ENCODE assay signal across 9 cellular contexts in the genomic region with DNA sequence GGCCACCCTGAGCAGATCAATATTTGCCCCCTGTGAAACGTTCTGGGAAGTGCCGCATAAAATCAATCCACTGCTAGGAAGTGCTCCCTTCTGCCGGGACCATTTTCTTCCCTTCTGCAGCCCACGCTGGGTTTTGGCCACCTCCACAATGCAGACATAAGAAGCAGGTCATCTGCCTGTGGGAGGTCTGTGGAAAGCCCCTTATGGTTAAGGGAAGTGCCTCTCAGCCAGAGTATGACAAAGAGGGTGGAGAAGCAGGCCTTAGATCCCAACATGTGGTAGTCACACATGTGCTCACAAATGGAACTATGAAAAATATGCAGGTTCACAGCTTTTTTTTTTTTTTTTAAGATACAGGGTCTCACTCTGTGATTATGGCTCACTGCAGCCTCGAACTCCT.
DNase-seq lines count a peak whose midpoint lies in the region; ATAC-seq, FAIRE-seq and TF ChIP-seq lines count a peak whose summit lies in the region.
"Had no signal": no experiment of that assay in that cellular context is flagged by ENCODE, and none has a peak within 500 bp of the region (broad histone marks: within the 10 kb centered on the region; RNA-seq: fewer than 3 reads in every experiment).

No MANE protein-coding gene starts in this region.

- peaks cover 22% of the 10 kb centered on the region for H3K27me3 Mint-ChIP-seq in progenitor cell of endocrine pancreas

- H3K4me3 Mint-ChIP-seq in progenitor cell of endocrine pancreas (ENCODE audit: low read depth) = peak overlapping the region; percentile 37

- H3K9me3 Mint-ChIP-seq in progenitor cell of endocrine pancreas (ENCODE audit: low read depth) = no peaks in the 10 kb centered on the region
- H3K9me3 Mint-ChIP-seq: T-helper 1 cell treated with Interleukin-12 subunit alpha and Interleukin-12 subunit beta and Interleukin-4 antibody, amounts not matched to agents 30 μg/mL and 1 μg/mL, for 36 hours had no signal

- DNase-seq in GM12892 (ENCODE audit: insufficient read length) = no peak
- DNase-seq in HS-27A (ENCODE audit: low read depth) = peak; percentile 41
- DNase-seq in cardiac fibroblast (ENCODE audit: low read depth in 2 of 2) = peak; percentile 5 to 53
- DNase-seq in progenitor cell of endocrine pancreas (ENCODE audit: low spot score, unreplicated experiment) = no peak
- DNase-seq in putamen (ENCODE audit: low spot score) = no peak
- no peak for DNase-seq in GM19240 (ENCODE audit: insufficient read length, low spot score)
- DNase-seq: NCI-H187 had no signal

- no peak for ATAC-seq in HG02798 (IDR thresholded peaks at IDR 0.05; ENCODE audit: poor library complexity, unreplicated experiment)

- TF ChIP-seq POLR2A in GM12892 (IDR thresholded peaks at IDR 0.05; ENCODE audit: low read depth, low read length) = no peak

- H3K4me1 Mint-ChIP-seq in progenitor cell of endocrine pancreas (ENCODE audit: low read depth) = peaks cover 2% of the 10 kb centered on the region

- TF ChIP-seq CTCF in cardiac fibroblast (IDR thresholded peaks at IDR 0.05; ENCODE audit: low read depth, low read length) (no peak), progenitor cell of endocrine pancreas (IDR thresholded peaks at IDR 0.05; ENCODE audit: unreplicated experiment) (no peak)

- no peak overlapping the region for H3K4me3 ChIP-seq in cardiac fibroblast (replicated peaks in 1 of 2; ENCODE audit: low read depth in 2 of 2, low read length in 2 of 2)

- no peak overlapping the region for H3K27ac Mint-ChIP-seq in progenitor cell of endocrine pancreas
- H3K27ac Mint-ChIP-seq: T-helper 1 cell treated with Interleukin-12 subunit alpha and Interleukin-12 subunit beta and Interleukin-4 antibody, amounts not matched to agents 30 μg/mL and 1 μg/mL, for 36 hours had no signal

- H3K36me3 Mint-ChIP-seq in progenitor cell of endocrine pancreas (ENCODE audit: insufficient read depth) = no peaks in the 10 kb centered on the region

- FAIRE-seq in GM12892 (lab: Jason Lieb, UNC) = peak; percentile 79

Comparison
In these comparisons a context has a peak if more than half of its experiments do, and no peak if none do; other contexts are left out.
1. DNase-seq: peak in HS-27A (single experiment) and cardiac fibroblast (2 of 2); none in GM12892 (single experiment), progenitor cell of endocrine pancreas (single experiment), putamen (single experiment) and GM19240 (single experiment).